16 cellular contexts compared by ENCODE assay signal in genomic region chr11:34416088-34416487, GRCh38. TPM values are rescaled to one million over a fixed set of nuclear protein-coding genes. Genes with fewer than 3 reads are reported as not detected.
DNase-seq lines count a peak whose midpoint lies in the region; ATAC-seq, FAIRE-seq and TF ChIP-seq lines count a peak whose summit lies in the region.
"Had no signal": no experiment of that assay in that cellular context is flagged by ENCODE, and none has a peak within 500 bp of the region (broad histone marks: within the 10 kb centered on the region; RNA-seq: fewer than 3 reads in every experiment).

No MANE protein-coding gene starts in this region.

- no peak overlapping the region for H3K9ac ChIP-seq in liver (ENCODE audit: low read depth in 1 of 2, low read length in 2 of 2)
- no peak overlapping the region for H3K9ac ChIP-seq in subcutaneous abdominal adipose tissue (ENCODE audit: low read length in 5 of 5)

- WGBS in liver: 38% methylated on average over 1 of the region's 1 CpG

- peak overlapping the region; percentile 85 for H3K27ac ChIP-seq in HL-60 (replicated peaks)
- H3K27ac ChIP-seq in liver (ENCODE audit: low read depth in 1 of 2, low read length in 2 of 2): peak overlapping the region; percentile 9 to 29
- H3K27ac ChIP-seq in subcutaneous abdominal adipose tissue (ENCODE audit: low read depth, low read length): peak overlapping the region; percentile 70
- H3K27ac ChIP-seq: A549 had no signal

- H3K9me3 ChIP-seq in liver (ENCODE audit: control insufficient read depth in 4 of 4, low read length in 3 of 4) (peaks cover 0 to 7% (median 5%) of the 10 kb centered on the region in 4 donors), subcutaneous abdominal adipose tissue (ENCODE audit: control insufficient read depth in 5 of 5, low read length in 5 of 5) (peaks cover 4 to 13% (median 9%) of the 10 kb centered on the region in 5 donors)

- peak; percentile 37 for FAIRE-seq in endometrium (lab: Jason Lieb, UNC)
- FAIRE-seq: A549, GM12892, HTR-8/SVneo had no signal

- DNase-seq in HL-60 (ENCODE audit: low read depth in 1 of 2, low spot score in 1 of 2) (no peak), NCI-H526 (lab: John Stamatoyannopoulos, UW) (no peak), NCI-H82 treated with DMSO at 0.1 percent for 48 hours (lab: John Stamatoyannopoulos, UW; ENCODE audit: unreplicated experiment) (no peak)
- DNase-seq: Caco-2; CD8-positive, alpha-beta memory T cell; DND-41; GDM1; GOT3; H9 had no signal

- H3K4me1 ChIP-seq in liver (ENCODE audit: control insufficient read depth in 4 of 4, insufficient read depth in 4 of 4, low read length in 3 of 4) (peaks cover 0 to 32% (median 19%) of the 10 kb centered on the region in 4 donors), subcutaneous abdominal adipose tissue (ENCODE audit: control insufficient read depth in 5 of 5, insufficient read depth in 5 of 5, low read length in 5 of 5) (peaks cover 0 to 23% (median 18%) of the 10 kb centered on the region in 5 donors)

- no peak for TF ChIP-seq RAD21 in liver (IDR thresholded peaks at IDR 0.05)

- no peak for ATAC-seq in GM21515 (IDR thresholded peaks at IDR 0.05; ENCODE audit: unreplicated experiment)
- ATAC-seq: A549 had no signal

- H3K36me3 ChIP-seq in liver (ENCODE audit: control insufficient read depth in 4 of 4, insufficient read depth in 3 of 4, low read depth in 1 of 4, low read length in 3 of 4) (no peaks in the 10 kb centered on the region), subcutaneous abdominal adipose tissue (ENCODE audit: control insufficient read depth in 5 of 5, insufficient read depth in 5 of 5, low read length in 5 of 5) (no peaks in the 10 kb centered on the region)

- TF ChIP-seq CTCF in HL-60 (IDR thresholded peaks at IDR 0.05; ENCODE audit: insufficient read depth, low read length) (no peak), liver (IDR thresholded peaks at IDR 0.05; ENCODE audit: low read depth, low read length, missing input control) (no peak)

- H3K4me3 ChIP-seq in HL-60 (replicated peaks; ENCODE audit: insufficient read depth, low read length) (no peak overlapping the region), liver (ENCODE audit: low read depth in 1 of 3, low read length in 3 of 3) (no peak overlapping the region), subcutaneous abdominal adipose tissue (ENCODE audit: low read depth in 1 of 5, low read length in 5 of 5) (no peak overlapping the region)
- H3K4me3 ChIP-seq: A549 had no signal

- H3K27me3 ChIP-seq in HL-60 (ENCODE audit: insufficient read depth, poor library complexity, severe bottlenecking) (no peaks in the 10 kb centered on the region), liver (ENCODE audit: control insufficient read depth in 4 of 4, insufficient read depth in 4 of 4, low read length in 3 of 4) (no peaks in the 10 kb centered on the region), subcutaneous abdominal adipose tissue (ENCODE audit: control insufficient read depth in 5 of 5, insufficient read depth in 4 of 5, low read length in 5 of 5) (no peaks in the 10 kb centered on the region)

TF ChIP-seq in liver, 16 proteins besides CTCF, POLR2A, EP300 and RAD21:
- TF ChIP-seq GABPA (IDR thresholded peaks at IDR 0.05 in 1 of 2, conservative IDR thresholded peaks at IDR 0.05 in 1 of 2) (no peak), JUND (IDR thresholded peaks at IDR 0.05) (no peak), HNF4A (conservative IDR thresholded peaks at IDR 0.05) (no peak), NR2F2 (IDR thresholded peaks at IDR 0.05) (no peak), RXRA (IDR thresholded peaks at IDR 0.05) (no peak), ZBTB33 (IDR thresholded peaks at IDR 0.05) (no peak), MAX (IDR thresholded peaks at IDR 0.05) (no peak), REST (IDR thresholded peaks at IDR 0.05) (no peak), TAF1 (conservative IDR thresholded peaks at IDR 0.05) (no peak)

RNA-seq across cellular contexts. Expression of gene CAT, which starts 22.6 kb away (rescaled TPM):
- 100 to 1,000 TPM; 503 to 620 TPM for total RNA-seq in liver
- polyA plus RNA-seq in liver: 100 to 1,000 TPM; 270 to 273 TPM

RNA-seq across cellular contexts. Expression of gene ABTB2, which starts 58.3 kb away (rescaled TPM):
- 1 to 10 TPM; 5.1 to 8.9 TPM for total RNA-seq in liver
- 1 to 10 TPM; 2.4 to 7.1 TPM for polyA plus RNA-seq in liver

Comparison
In these comparisons a context has a peak if more than half of its experiments do, and no peak if none do; other contexts are left out.
1. H3K27ac ChIP-seq: peak in every context shown above with its lines; median percentile 85 in HL-60; 70 in subcutaneous abdominal adipose tissue; 19 in liver.